25 cellular contexts compared by ENCODE assay signal in genomic region chr6:17237246-17237645, GRCh38. TPM values are rescaled to one million over a fixed set of nuclear protein-coding genes. Genes with fewer than 3 reads are reported as not detected.
DNase-seq lines count a peak whose midpoint lies in the region; ATAC-seq and TF ChIP-seq lines count a peak whose summit lies in the region.
"Had no signal": no experiment of that assay in that cellular context is flagged by ENCODE, and none has a peak within 500 bp of the region (broad histone marks: within the 10 kb centered on the region; RNA-seq: fewer than 3 reads in every experiment).

No MANE protein-coding gene starts in this region.

- no peak for TF ChIP-seq CTCF in heart right ventricle (IDR thresholded peaks at IDR 0.05)

- no peak overlapping the region for H3K4me3 Mint-ChIP-seq in stimulated activated naive B cell treated with anti-CD40 and anti-IgM and Interleukin-4, amounts not matched to agents 10 μg/mL and 1 μg/mL and 100 μg/mL, for 72 hours
- no peak overlapping the region for H3K4me3 Mint-ChIP-seq in activated T-helper 17 cell treated with anti-CD3 and anti-CD28 coated beads, Interleukin-2, amount 50 U/mL, for 72 hours
- H3K4me3 Mint-ChIP-seq: CD14-positive monocyte; CD4-positive, alpha-beta memory T cell; CD4-positive, CD25-positive, alpha-beta regulatory T cell; CD8-positive, alpha-beta memory T cell had no signal

- H3K9ac ChIP-seq in adipocyte (ENCODE audit: low read length): no peak overlapping the region
- H3K9ac ChIP-seq: BLaER1 had no signal

- H3K4me3 ChIP-seq in adipocyte (ENCODE audit: low read length) (no peak overlapping the region), heart right ventricle (no peak overlapping the region)
- H3K4me3 ChIP-seq: BLaER1, GM12878 had no signal

- peaks cover 4 to 6% of the 10 kb centered on the region in 2 donors for H3K9me3 Mint-ChIP-seq in stimulated activated naive B cell treated with anti-CD40 and anti-IgM and Interleukin-4, amounts not matched to agents 10 μg/mL and 1 μg/mL and 100 μg/mL, for 72 hours
- H3K9me3 Mint-ChIP-seq in activated T-helper 17 cell treated with anti-CD3 and anti-CD28 coated beads, Interleukin-2, amount 50 U/mL, for 72 hours: peaks cover 3% of the 10 kb centered on the region

- WGBS in heart right ventricle, 2 donors: 94 to 96% methylated on average over 2 of the region's 2 CpGs

- ATAC-seq in stimulated activated naive B cell treated with anti-CD40 and anti-IgM and Interleukin-4, amounts not matched to agents 10 μg/mL and 1 μg/mL and 100 μg/mL, for 72 hours (replicated peaks): no peak
- no peak for ATAC-seq in heart right ventricle
- no peak for ATAC-seq in activated T-helper 17 cell treated with anti-CD3 and anti-CD28 coated beads, Interleukin-2, amount 50 U/mL, for 72 hours (replicated peaks)
- ATAC-seq: GM12878 had no signal

- no peaks in the 10 kb centered on the region for H3K27me3 Mint-ChIP-seq in stimulated activated naive B cell treated with anti-CD40 and anti-IgM and Interleukin-4, amounts not matched to agents 10 μg/mL and 1 μg/mL and 100 μg/mL, for 72 hours
- H3K27me3 Mint-ChIP-seq in activated T-helper 17 cell treated with anti-CD3 and anti-CD28 coated beads, Interleukin-2, amount 50 U/mL, for 72 hours: peaks cover 14% of the 10 kb centered on the region

- H3K27me3 ChIP-seq in adipocyte (replicated peaks; ENCODE audit: control insufficient read depth, insufficient read depth, low read length) (no peaks in the 10 kb centered on the region), heart right ventricle (no peaks in the 10 kb centered on the region)
- H3K27me3 ChIP-seq: BE2C, BLaER1 had no signal

- H3K4me1 ChIP-seq in adipocyte (ENCODE audit: control insufficient read depth, insufficient read depth, low read length): no peaks in the 10 kb centered on the region
- H3K4me1 ChIP-seq in heart right ventricle: no peaks in the 10 kb centered on the region
- H3K4me1 ChIP-seq: BE2C, BLaER1 had no signal

- intact Hi-C loops in heart right ventricle (cut with DNase I): no loop called here

- peak; percentile 22 for DNase-seq in LHCN-M2 (ENCODE audit: low read depth)
- peak; percentile 17 for DNase-seq in adipocyte (ENCODE audit: low read depth)
- peak; percentile 30 for DNase-seq in myocyte (ENCODE audit: low read depth)
- no peak for DNase-seq in stimulated activated naive B cell treated with anti-CD40 and anti-IgM and Interleukin-4, amounts not matched to agents 10 μg/mL and 1 μg/mL and 100 μg/mL, for 72 hours
- no peak for DNase-seq in heart right ventricle
- no peak for DNase-seq in RKO (ENCODE audit: low spot score)
- DNase-seq: 8988T; ACHN; BE2C; C1 segment of cervical spinal cord; CD4-positive, alpha-beta memory T cell; CD4-positive, CD25-positive, alpha-beta regulatory T cell; CD8-positive, alpha-beta memory T cell; COR-L47; DMS 273 treated with DMSO at 0.1 percent for 48 hours; DMS153; DMS53; DMS79; DND-41; EL; GDM1 had no signal

- no peak overlapping the region for H3K27ac ChIP-seq in heart right ventricle
- H3K27ac ChIP-seq: BLaER1 had no signal

- H3K9me3 ChIP-seq in adipocyte (ENCODE audit: control insufficient read depth, low read length) (peaks cover 13% of the 10 kb centered on the region), heart right ventricle (peaks cover 0 to 8% (median 0%) of the 10 kb centered on the region in 11 donors)
- H3K9me3 ChIP-seq: BE2C had no signal

- no peak overlapping the region for H3K27ac Mint-ChIP-seq in stimulated activated naive B cell treated with anti-CD40 and anti-IgM and Interleukin-4, amounts not matched to agents 10 μg/mL and 1 μg/mL and 100 μg/mL, for 72 hours
- H3K27ac Mint-ChIP-seq in activated T-helper 17 cell treated with anti-CD3 and anti-CD28 coated beads, Interleukin-2, amount 50 U/mL, for 72 hours: no peak overlapping the region
- H3K27ac Mint-ChIP-seq: CD14-positive monocyte; CD4-positive, alpha-beta memory T cell; CD4-positive, CD25-positive, alpha-beta regulatory T cell; CD8-positive, alpha-beta memory T cell had no signal

- no peaks in the 10 kb centered on the region for H3K4me1 Mint-ChIP-seq in stimulated activated naive B cell treated with anti-CD40 and anti-IgM and Interleukin-4, amounts not matched to agents 10 μg/mL and 1 μg/mL and 100 μg/mL, for 72 hours
- no peaks in the 10 kb centered on the region for H3K4me1 Mint-ChIP-seq in activated T-helper 17 cell treated with anti-CD3 and anti-CD28 coated beads, Interleukin-2, amount 50 U/mL, for 72 hours
- H3K4me1 Mint-ChIP-seq: CD14-positive monocyte; CD4-positive, alpha-beta memory T cell; CD4-positive, CD25-positive, alpha-beta regulatory T cell; CD8-positive, alpha-beta memory T cell had no signal

- H3K36me3 ChIP-seq in adipocyte (ENCODE audit: control insufficient read depth, insufficient read depth, low read length, severe bottlenecking) (no peaks in the 10 kb centered on the region), heart right ventricle (no peaks in the 10 kb centered on the region)
- H3K36me3 ChIP-seq: BE2C, BLaER1 had no signal

- no peaks in the 10 kb centered on the region for H3K36me3 Mint-ChIP-seq in stimulated activated naive B cell treated with anti-CD40 and anti-IgM and Interleukin-4, amounts not matched to agents 10 μg/mL and 1 μg/mL and 100 μg/mL, for 72 hours
- H3K36me3 Mint-ChIP-seq in activated T-helper 17 cell treated with anti-CD3 and anti-CD28 coated beads, Interleukin-2, amount 50 U/mL, for 72 hours (ENCODE audit: low read depth): no peaks in the 10 kb centered on the region
- H3K36me3 Mint-ChIP-seq: CD14-positive monocyte; CD4-positive, alpha-beta memory T cell; CD4-positive, CD25-positive, alpha-beta regulatory T cell; CD8-positive, alpha-beta memory T cell had no signal

RNA-seq across cellular contexts. Expression of gene RBM24, which starts 43.9 kb away (rescaled TPM):
- 40.5 and 60.7 TPM in 2 replicates for total RNA-seq in LHCN-M2 (2014; rRNA removed)
- polyA plus RNA-seq in LHCN-M2 (2012): 26.6 TPM
- total RNA-seq in myocyte: 230 and 289 TPM in 2 replicates
- polyA plus RNA-seq in myocyte (2012): 60.4 TPM
- 100 to 1,000 TPM; 149 to 317 (median 194) TPM for total RNA-seq in heart right ventricle
- 100 to 1,000 TPM in 1 of 2 donors, 10 to 100 TPM in 1; 62.4 to 207 TPM for polyA plus RNA-seq in heart right ventricle
- not detected for total RNA-seq in activated T-helper 17 cell treated with anti-CD3 and anti-CD28 coated beads, Interleukin-2, amount 50 U/mL, for 72 hours
- total RNA-seq: CD4-positive, alpha-beta memory T cell; CD4-positive, CD25-positive, alpha-beta regulatory T cell; CD8-positive, alpha-beta memory T cell had no signal
- polyA plus RNA-seq: CD14-positive monocyte; CD4-positive, alpha-beta memory T cell; CD4-positive, CD25-positive, alpha-beta regulatory T cell had no signal

Comparison
In these comparisons a context has a peak if more than half of its experiments do, and no peak if none do; other contexts are left out.
1. DNase-seq: peak in LHCN-M2 (single experiment), adipocyte (single experiment) and myocyte (single experiment); none in stimulated activated naive B cell treated with anti-CD40 and anti-IgM and Interleukin-4, amounts not matched to agents 10 μg/mL and 1 μg/mL and 100 μg/mL, for 72 hours (single experiment), heart right ventricle (0 of 2) and RKO (single experiment).
2. RNA of gene RBM24, which starts 43.9 kb away (total RNA-seq): 230 to 289 TPM in myocyte, 149 to 317 TPM in heart right ventricle and 40.5 to 60.7 TPM in LHCN-M2; not detected in activated T-helper 17 cell treated with anti-CD3 and anti-CD28 coated beads, Interleukin-2, amount 50 U/mL, for 72 hours; every median in the first group is over 10 times any median in the second.